18 cellular contexts compared by ENCODE assay signal in the genomic region with DNA sequence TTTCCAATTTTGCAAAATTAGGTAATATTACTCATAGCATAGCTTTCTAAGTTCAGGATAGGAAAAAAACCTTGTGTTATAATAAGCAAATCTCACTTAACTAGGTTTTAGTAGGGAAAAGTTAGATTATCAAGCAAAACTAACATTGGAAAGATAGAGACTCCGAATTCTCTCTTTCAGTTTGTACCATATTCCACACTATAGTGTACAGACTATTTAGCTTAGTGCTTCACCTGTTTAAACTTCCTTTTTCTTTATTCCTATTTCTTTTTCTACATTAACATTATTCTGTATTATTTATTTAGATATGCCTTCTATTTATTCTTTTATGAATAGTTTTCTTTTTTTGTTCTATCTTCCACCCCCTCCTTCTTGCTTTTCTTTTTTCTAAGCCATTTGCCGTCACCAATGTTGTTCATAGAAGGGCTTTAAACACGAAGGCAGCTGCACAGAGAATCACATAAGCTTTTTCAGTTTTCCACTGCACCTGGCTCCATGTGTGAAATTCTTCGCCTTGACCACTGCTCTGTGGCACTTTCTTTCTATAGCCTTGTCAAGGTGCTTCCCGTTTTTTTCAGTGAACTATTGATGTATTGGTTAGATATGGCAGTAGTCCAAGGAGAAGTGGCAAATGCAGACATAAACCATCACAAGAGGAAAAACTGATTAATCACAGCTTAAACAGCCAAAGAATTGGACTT. TPM values are rescaled to one million over a fixed set of nuclear protein-coding genes. Genes with fewer than 3 reads are reported as not detected.
DNase-seq lines count a peak whose midpoint lies in the region; ATAC-seq and TF ChIP-seq lines count a peak whose summit lies in the region.
"Had no signal": no experiment of that assay in that cellular context is flagged by ENCODE, and none has a peak within 500 bp of the region (broad histone marks: within the 10 kb centered on the region; RNA-seq: fewer than 3 reads in every experiment).

No MANE protein-coding gene starts in this region.

- H3K4me2 ChIP-seq in OCI-LY1 (ENCODE audit: low read length) (peak overlapping the region; percentile 47), PC-3 (ENCODE audit: low read length) (no peak overlapping the region)

- intact Hi-C loops in PC-3 (cut with micrococcal nuclease): loop anchor here (10.0 kb wide), 1 partner anchor 767 kb away; no protein-coding TSS in a partner anchor

- ATAC-seq in thoracic aorta (ENCODE audit: insufficient number of reproducible peaks, low FRiP score, low read depth) (no peak), GM18861 (IDR thresholded peaks at IDR 0.05; ENCODE audit: unreplicated experiment) (no peak), PC-3 (no peak), HG02885 (IDR thresholded peaks at IDR 0.05; ENCODE audit: poor library complexity, unreplicated experiment) (no peak)
- ATAC-seq: WTC11 had no signal

- no peaks in the 10 kb centered on the region for H3K79me2 ChIP-seq in OCI-LY1 (ENCODE audit: insufficient read depth, low read length)
- H3K79me2 ChIP-seq in PC-3 (ENCODE audit: low read length): no peaks in the 10 kb centered on the region

- H3K36me3 ChIP-seq in OCI-LY1 (ENCODE audit: insufficient read depth, low read length) (no peaks in the 10 kb centered on the region), thoracic aorta (no peaks in the 10 kb centered on the region), PC-3 (ENCODE audit: low read depth, low read length) (no peaks in the 10 kb centered on the region)

- H3K27ac ChIP-seq in OCI-LY1 (ENCODE audit: low read depth, low read length, poor library complexity, severe bottlenecking) (no peak overlapping the region), thoracic aorta (no peak overlapping the region), PC-3 (ENCODE audit: low read length) (no peak overlapping the region)

- no peak overlapping the region for H3K9ac ChIP-seq in OCI-LY1 (ENCODE audit: low read length)
- H3K9ac ChIP-seq in PC-3 (ENCODE audit: low read length): no peak overlapping the region

- peaks cover 7% of the 10 kb centered on the region; the same call in 1 of the 2 replicates for H3K9me3 ChIP-seq in OCI-LY1 (ENCODE audit: low read length)
- H3K9me3 ChIP-seq in thoracic aorta: no peaks in the 10 kb centered on the region
- no peaks in the 10 kb centered on the region for H3K9me3 ChIP-seq in PC-3 (ENCODE audit: low read length)

- POLR2A ChIA-PET in PC-3 (lab: Charles Lee; ENCODE audit: unreplicated experiment): no interaction called here

- DNase-seq in NCI-H2107 treated with DMSO at 0.1 percent for 48 hours (lab: John Stamatoyannopoulos, UW; ENCODE audit: unreplicated experiment) (peak; percentile 23), NCI-H2107 (lab: John Stamatoyannopoulos, UW) (no peak), dermis blood vessel endothelial cell (peak; percentile 48), thoracic aorta (ENCODE audit: low spot score) (no peak), PC-3 (no peak)
- DNase-seq: 8988T; activated effector memory CD4-positive, alpha-beta T cell treated with anti-CD3 and anti-CD28 coated beads, Interleukin-2, amount 50 U/mL, for 16 hours; CD4-positive, CD25-positive, alpha-beta regulatory T cell; erythroblast; immature natural killer cell; mammary epithelial cell; retina; SW 1271 had no signal

- TF ChIP-seq CTCF in OCI-LY1 (IDR thresholded peaks at IDR 0.05; ENCODE audit: low read length): no peak
- TF ChIP-seq CTCF in thoracic aorta (IDR thresholded peaks at IDR 0.05): no peak
- no peak for TF ChIP-seq CTCF in PC-3 (conservative IDR thresholded peaks at IDR 0.05; ENCODE audit: low read depth, low read length)

- no TSS peak for BruUV-seq in PC-3 (replicated peaks; lab: Mats Ljungman, UMichigan)

- H3K9me2 ChIP-seq in OCI-LY1 (ENCODE audit: low read depth, low read length): no peaks in the 10 kb centered on the region
- H3K9me2 ChIP-seq in PC-3 (replicated peaks; ENCODE audit: low read length): no peaks in the 10 kb centered on the region

- H3K4me1 ChIP-seq in OCI-LY1 (ENCODE audit: insufficient read depth, low read length, severe bottlenecking) (peaks cover 29% of the 10 kb centered on the region), thoracic aorta (ENCODE audit: control insufficient read depth in 1 of 2, low read depth in 2 of 2) (peaks cover 3 to 18% of the 10 kb centered on the region in 2 donors), PC-3 (ENCODE audit: insufficient read depth, low read length) (no peaks in the 10 kb centered on the region)

- no peak overlapping the region for H3K4me3 ChIP-seq in OCI-LY1 (ENCODE audit: low read depth, low read length, poor library complexity, severe bottlenecking)
- peak overlapping the region; percentile 1 for H3K4me3 ChIP-seq in thoracic aorta
- H3K4me3 ChIP-seq in PC-3 (ENCODE audit: low read length): no peak overlapping the region

- H4K20me1 ChIP-seq in OCI-LY1 (ENCODE audit: insufficient read depth, low read length): no peaks in the 10 kb centered on the region
- no peaks in the 10 kb centered on the region for H4K20me1 ChIP-seq in PC-3 (ENCODE audit: low read length)

- H2AFZ ChIP-seq in OCI-LY1 (ENCODE audit: low read length): 0 out of 2 replicates have a peak overlapping the region, but pooled peaks have one; percentile 1
- no peak overlapping the region for H2AFZ ChIP-seq in PC-3 (ENCODE audit: low read length)

- H3F3A ChIP-seq in OCI-LY1 (ENCODE audit: insufficient read depth, low read length) (no peaks in the 10 kb centered on the region), PC-3 (ENCODE audit: low read length, unreplicated experiment) (no peaks in the 10 kb centered on the region)

- no peaks in the 10 kb centered on the region for H3K27me3 ChIP-seq in OCI-LY1 (ENCODE audit: insufficient read depth, low read length)
- no peaks in the 10 kb centered on the region for H3K27me3 ChIP-seq in thoracic aorta (replicated peaks; ENCODE audit: insufficient read depth)
- no peaks in the 10 kb centered on the region for H3K27me3 ChIP-seq in PC-3 (ENCODE audit: low read length)

- CTCF ChIA-PET in PC-3 (lab: Charles Lee): no interaction called here

RNA-seq across cellular contexts. Expression of a gene that starts 8.5 kb away (rescaled TPM):
- total RNA-seq in dermis blood vessel endothelial cell (under 0.01 and 0.14 TPM in 2 replicates), thoracic aorta (10 to 100 TPM; 51.4 to 70.8 TPM), PC-3 (2014; rRNA removed) (0.11 and 0.23 TPM in 2 replicates)
- total RNA-seq: CD4-positive, CD25-positive, alpha-beta regulatory T cell; HT-29; mammary epithelial cell had no signal

Comparison
In these comparisons a context has a peak if more than half of its experiments do, and no peak if none do; other contexts are left out.
1. DNase-seq: peak in NCI-H2107 treated with DMSO at 0.1 percent for 48 hours (single experiment) and dermis blood vessel endothelial cell (single experiment); none in NCI-H2107 (single experiment), thoracic aorta (single experiment) and PC-3 (single experiment).
2. RNA of a gene that starts 8.5 kb away (total RNA-seq): 51.4 to 70.8 TPM in thoracic aorta; 0.11 to 0.23 TPM in PC-3 and under 0.01 to 0.14 TPM in dermis blood vessel endothelial cell; every median in the first group is over 10 times any median in the second.